31 cellular contexts compared by ENCODE assay signal in the genomic region with DNA sequence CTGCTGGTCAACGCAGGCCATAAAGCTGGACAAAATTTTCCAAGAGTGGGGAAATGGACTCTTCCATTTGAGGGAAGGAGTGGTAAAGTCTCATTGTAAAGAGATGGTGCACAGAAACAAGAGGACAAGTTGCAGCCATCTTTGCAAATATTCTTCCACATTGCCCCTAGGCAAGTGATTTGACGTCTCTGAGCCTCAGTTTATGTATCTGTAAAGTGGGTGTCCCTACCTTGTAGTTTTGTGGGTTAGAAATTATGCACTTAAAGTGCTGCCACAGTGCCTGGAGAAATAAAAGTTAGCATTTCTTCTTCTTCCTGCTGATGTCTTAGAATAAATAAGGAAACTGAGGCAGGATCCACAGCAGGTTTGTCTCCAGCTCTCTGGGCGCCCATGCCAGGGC. TPM values are rescaled to one million over a fixed set of nuclear protein-coding genes. Genes with fewer than 3 reads are reported as not detected.
"Had no signal": no experiment of that assay in that cellular context is flagged by ENCODE, and none has a peak within 500 bp of the region (broad histone marks: within the 10 kb centered on the region; RNA-seq: fewer than 3 reads in every experiment).

No MANE protein-coding gene starts in this region.

- H3K4me3 ChIP-seq: adrenal gland, body of pancreas, colonic mucosa had no signal

- DNase-seq: activated B cell treated with CpG ODN at 0.5 μM for 24 hours; activated CD4-positive, alpha-beta memory T cell treated with anti-CD3 and anti-CD28 coated beads for 36 hours; activated CD4-positive, alpha-beta T cell treated with anti-CD3 and anti-CD28 coated beads for 36 hours; activated CD4-positive, alpha-beta T cell treated with anti-CD3 and anti-CD28 coated beads, Interleukin-2, amount 10 ng/mL, durations not matched to agents 24 days and 14 days; activated CD8-positive, alpha-beta memory T cell treated with anti-CD3 and anti-CD28 coated beads, Interleukin-2, amount 10 ng/mL, durations not matched to agents 7 days and 5 days; activated CD8-positive, alpha-beta memory T cell treated with anti-CD3 and anti-CD28 coated beads, Interleukin-2, amount 50 U/mL, for 4 hours; activated CD8-positive, alpha-beta T cell treated with anti-CD3 and anti-CD28 coated beads, Interleukin-2, amount 10 ng/mL, durations not matched to agents 7 days and 5 days; activated effector memory CD4-positive, alpha-beta T cell treated with anti-CD3 and anti-CD28 coated beads, Interleukin-2, amount 50 U/mL, for 16 hours; activated naive CD4-positive, alpha-beta T cell treated with anti-CD3 and anti-CD28 coated beads for 36 hours; activated naive CD8-positive, alpha-beta T cell treated with anti-CD3 and anti-CD28 coated beads for 36 hours; activated naive CD8-positive, alpha-beta T cell treated with anti-CD3 and anti-CD28 coated beads, Interleukin-2, amount 50 U/mL, for 24 hours; activated T-cell treated with anti-CD3 and anti-CD28 coated beads, Interleukin-2, amount 50 U/mL, for 1 hour; activated T-cell treated with anti-CD3 and anti-CD28 coated beads, Interleukin-2, amount 50 U/mL, for 48 hours; adrenal gland; amygdala; aorta; body of pancreas; caudate nucleus; colonic mucosa; effector CD8-positive, alpha-beta T cell; foreskin fibroblast; head of caudate nucleus; T-helper 1 cell; T-helper 17 cell; T1000; WERI-Rb-1 had no signal

- H3K27me3 ChIP-seq: adrenal gland, body of pancreas, colonic mucosa had no signal

- H3K27ac ChIP-seq: adrenal gland, body of pancreas, colonic mucosa, epithelial cell of prostate, WERI-Rb-1 had no signal

- FAIRE-seq: endometrium, endothelial cell of umbilical vein, frontal cortex had no signal

- H3K9me3 ChIP-seq: adrenal gland, body of pancreas, colonic mucosa had no signal

- H3K36me3 ChIP-seq: adrenal gland, colonic mucosa, WERI-Rb-1 had no signal

- H3K4me1 ChIP-seq: adrenal gland, body of pancreas, colonic mucosa had no signal

RNA-seq across cellular contexts. Expression of a gene that starts 12.1 kb away (rescaled TPM):
- total RNA-seq: activated CD4-positive, alpha-beta memory T cell treated with anti-CD3 and anti-CD28 coated beads for 36 hours; activated CD4-positive, alpha-beta T cell treated with anti-CD3 and anti-CD28 coated beads for 36 hours; activated naive CD4-positive, alpha-beta T cell treated with anti-CD3 and anti-CD28 coated beads for 36 hours; dermis microvascular lymphatic vessel endothelial cell; endothelial cell of umbilical vein; T-helper 17 cell had no signal
- polyA plus RNA-seq: endothelial cell of umbilical vein had no signal
